1 cellular context compared by ENCODE assay signal in the genomic region with DNA sequence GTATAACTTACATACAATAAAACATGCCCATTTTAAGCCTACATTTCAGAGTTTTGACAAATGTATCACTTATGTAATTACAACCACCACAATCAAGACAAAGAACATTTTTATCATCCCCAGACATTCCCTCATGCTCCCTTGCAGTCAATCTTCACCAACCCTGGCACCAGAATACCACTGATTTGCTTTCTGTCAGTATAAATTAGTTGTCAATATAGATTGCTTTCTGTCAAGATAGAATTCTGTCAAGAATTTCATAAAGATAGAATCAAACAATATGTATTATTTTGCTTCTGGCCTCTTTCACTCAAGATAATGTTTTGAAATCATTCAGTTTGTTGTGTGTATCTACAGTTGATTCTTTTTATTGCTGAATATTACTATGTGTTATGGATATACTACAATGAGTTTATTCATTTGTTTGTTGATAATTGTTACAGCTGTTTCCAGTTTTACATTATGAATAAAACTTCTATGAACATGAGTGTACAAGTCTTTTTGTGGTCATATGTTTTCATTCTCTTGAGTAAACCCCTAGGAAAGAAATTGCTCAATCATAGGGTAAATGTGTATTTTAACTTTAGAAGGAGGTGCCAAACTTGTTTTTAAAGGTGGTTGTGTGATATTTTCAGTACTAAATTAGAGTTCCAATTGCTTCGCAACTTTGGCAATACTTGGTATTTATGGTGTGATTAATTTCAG.
TF ChIP-seq lines count a peak whose summit lies in the region.

No MANE protein-coding gene starts in this region.

TF ChIP-seq in SK-N-SH, 30 proteins besides CTCF, POLR2A, EP300 and RAD21:
- TF ChIP-seq, protein P1, sequence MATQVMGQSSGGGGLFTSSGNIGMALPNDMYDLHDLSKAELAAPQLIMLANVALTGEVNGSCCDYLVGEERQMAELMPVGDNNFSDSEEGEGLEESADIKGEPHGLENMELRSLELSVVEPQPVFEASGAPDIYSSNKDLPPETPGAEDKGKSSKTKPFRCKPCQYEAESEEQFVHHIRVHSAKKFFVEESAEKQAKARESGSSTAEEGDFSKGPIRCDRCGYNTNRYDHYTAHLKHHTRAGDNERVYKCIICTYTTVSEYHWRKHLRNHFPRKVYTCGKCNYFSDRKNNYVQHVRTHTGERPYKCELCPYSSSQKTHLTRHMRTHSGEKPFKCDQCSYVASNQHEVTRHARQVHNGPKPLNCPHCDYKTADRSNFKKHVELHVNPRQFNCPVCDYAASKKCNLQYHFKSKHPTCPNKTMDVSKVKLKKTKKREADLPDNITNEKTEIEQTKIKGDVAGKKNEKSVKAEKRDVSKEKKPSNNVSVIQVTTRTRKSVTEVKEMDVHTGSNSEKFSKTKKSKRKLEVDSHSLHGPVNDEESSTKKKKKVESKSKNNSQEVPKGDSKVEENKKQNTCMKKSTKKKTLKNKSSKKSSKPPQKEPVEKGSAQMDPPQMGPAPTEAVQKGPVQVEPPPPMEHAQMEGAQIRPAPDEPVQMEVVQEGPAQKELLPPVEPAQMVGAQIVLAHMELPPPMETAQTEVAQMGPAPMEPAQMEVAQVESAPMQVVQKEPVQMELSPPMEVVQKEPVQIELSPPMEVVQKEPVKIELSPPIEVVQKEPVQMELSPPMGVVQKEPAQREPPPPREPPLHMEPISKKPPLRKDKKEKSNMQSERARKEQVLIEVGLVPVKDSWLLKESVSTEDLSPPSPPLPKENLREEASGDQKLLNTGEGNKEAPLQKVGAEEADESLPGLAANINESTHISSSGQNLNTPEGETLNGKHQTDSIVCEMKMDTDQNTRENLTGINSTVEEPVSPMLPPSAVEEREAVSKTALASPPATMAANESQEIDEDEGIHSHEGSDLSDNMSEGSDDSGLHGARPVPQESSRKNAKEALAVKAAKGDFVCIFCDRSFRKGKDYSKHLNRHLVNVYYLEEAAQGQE (IDR thresholded peaks at IDR 0.05; ENCODE audit: low read depth, low read length) = no peak
- no peak for TF ChIP-seq NRF1 (IDR thresholded peaks at IDR 0.05; ENCODE audit: low read depth, low read length)
- TF ChIP-seq YY1 (IDR thresholded peaks at IDR 0.05; ENCODE audit: low read depth) = no peak
- TF ChIP-seq, protein P2, sequence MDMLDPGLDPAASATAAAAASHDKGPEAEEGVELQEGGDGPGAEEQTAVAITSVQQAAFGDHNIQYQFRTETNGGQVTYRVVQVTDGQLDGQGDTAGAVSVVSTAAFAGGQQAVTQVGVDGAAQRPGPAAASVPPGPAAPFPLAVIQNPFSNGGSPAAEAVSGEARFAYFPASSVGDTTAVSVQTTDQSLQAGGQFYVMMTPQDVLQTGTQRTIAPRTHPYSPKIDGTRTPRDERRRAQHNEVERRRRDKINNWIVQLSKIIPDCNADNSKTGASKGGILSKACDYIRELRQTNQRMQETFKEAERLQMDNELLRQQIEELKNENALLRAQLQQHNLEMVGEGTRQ (IDR thresholded peaks at IDR 0.05; ENCODE audit: borderline replicate concordance, low read depth, low read length) = no peak
- no peak for TF ChIP-seq FOXM1 (IDR thresholded peaks at IDR 0.05; ENCODE audit: low read depth)
- TF ChIP-seq, protein P3, sequence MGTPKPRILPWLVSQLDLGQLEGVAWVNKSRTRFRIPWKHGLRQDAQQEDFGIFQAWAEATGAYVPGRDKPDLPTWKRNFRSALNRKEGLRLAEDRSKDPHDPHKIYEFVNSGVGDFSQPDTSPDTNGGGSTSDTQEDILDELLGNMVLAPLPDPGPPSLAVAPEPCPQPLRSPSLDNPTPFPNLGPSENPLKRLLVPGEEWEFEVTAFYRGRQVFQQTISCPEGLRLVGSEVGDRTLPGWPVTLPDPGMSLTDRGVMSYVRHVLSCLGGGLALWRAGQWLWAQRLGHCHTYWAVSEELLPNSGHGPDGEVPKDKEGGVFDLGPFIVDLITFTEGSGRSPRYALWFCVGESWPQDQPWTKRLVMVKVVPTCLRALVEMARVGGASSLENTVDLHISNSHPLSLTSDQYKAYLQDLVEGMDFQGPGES (IDR thresholded peaks at IDR 0.05; ENCODE audit: low read depth, low read length) = no peak
- TF ChIP-seq RXRA (IDR thresholded peaks at IDR 0.05; ENCODE audit: borderline replicate concordance, low read depth) = no peak
- TF ChIP-seq, protein P4, sequence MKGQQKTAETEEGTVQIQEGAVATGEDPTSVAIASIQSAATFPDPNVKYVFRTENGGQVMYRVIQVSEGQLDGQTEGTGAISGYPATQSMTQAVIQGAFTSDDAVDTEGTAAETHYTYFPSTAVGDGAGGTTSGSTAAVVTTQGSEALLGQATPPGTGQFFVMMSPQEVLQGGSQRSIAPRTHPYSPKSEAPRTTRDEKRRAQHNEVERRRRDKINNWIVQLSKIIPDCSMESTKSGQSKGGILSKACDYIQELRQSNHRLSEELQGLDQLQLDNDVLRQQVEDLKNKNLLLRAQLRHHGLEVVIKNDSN (IDR thresholded peaks at IDR 0.05; ENCODE audit: borderline replicate concordance, low read depth) = no peak
- TF ChIP-seq, protein P5, sequence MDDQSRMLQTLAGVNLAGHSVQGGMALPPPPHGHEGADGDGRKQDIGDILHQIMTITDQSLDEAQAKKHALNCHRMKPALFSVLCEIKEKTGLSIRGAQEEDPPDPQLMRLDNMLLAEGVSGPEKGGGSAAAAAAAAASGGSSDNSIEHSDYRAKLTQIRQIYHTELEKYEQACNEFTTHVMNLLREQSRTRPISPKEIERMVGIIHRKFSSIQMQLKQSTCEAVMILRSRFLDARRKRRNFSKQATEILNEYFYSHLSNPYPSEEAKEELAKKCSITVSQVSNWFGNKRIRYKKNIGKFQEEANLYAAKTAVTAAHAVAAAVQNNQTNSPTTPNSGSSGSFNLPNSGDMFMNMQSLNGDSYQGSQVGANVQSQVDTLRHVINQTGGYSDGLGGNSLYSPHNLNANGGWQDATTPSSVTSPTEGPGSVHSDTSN (IDR thresholded peaks at IDR 0.05) = no peak
- TF ChIP-seq MEF2A (IDR thresholded peaks at IDR 0.05; ENCODE audit: borderline replicate concordance, low read depth) = no peak
- no peak for TF ChIP-seq CHD2 (IDR thresholded peaks at IDR 0.05; ENCODE audit: low read length, partially characterized antibody)
- no peak for TF ChIP-seq EZH2phosphoT487 (IDR thresholded peaks at IDR 0.05; ENCODE audit: borderline replicate concordance, low read depth)
- TF ChIP-seq, protein P6, sequence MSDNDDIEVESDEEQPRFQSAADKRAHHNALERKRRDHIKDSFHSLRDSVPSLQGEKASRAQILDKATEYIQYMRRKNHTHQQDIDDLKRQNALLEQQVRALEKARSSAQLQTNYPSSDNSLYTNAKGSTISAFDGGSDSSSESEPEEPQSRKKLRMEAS (IDR thresholded peaks at IDR 0.05; ENCODE audit: low read depth) = no peak
- no peak for TF ChIP-seq GATA2 (CRISPR knock-in tag; IDR thresholded peaks at IDR 0.05)
- no peak for TF ChIP-seq SMC3 (IDR thresholded peaks at IDR 0.05; ENCODE audit: low read depth, low read length)
- no peak for TF ChIP-seq GABPA (IDR thresholded peaks at IDR 0.05; ENCODE audit: low read depth)
- TF ChIP-seq, protein P7, sequence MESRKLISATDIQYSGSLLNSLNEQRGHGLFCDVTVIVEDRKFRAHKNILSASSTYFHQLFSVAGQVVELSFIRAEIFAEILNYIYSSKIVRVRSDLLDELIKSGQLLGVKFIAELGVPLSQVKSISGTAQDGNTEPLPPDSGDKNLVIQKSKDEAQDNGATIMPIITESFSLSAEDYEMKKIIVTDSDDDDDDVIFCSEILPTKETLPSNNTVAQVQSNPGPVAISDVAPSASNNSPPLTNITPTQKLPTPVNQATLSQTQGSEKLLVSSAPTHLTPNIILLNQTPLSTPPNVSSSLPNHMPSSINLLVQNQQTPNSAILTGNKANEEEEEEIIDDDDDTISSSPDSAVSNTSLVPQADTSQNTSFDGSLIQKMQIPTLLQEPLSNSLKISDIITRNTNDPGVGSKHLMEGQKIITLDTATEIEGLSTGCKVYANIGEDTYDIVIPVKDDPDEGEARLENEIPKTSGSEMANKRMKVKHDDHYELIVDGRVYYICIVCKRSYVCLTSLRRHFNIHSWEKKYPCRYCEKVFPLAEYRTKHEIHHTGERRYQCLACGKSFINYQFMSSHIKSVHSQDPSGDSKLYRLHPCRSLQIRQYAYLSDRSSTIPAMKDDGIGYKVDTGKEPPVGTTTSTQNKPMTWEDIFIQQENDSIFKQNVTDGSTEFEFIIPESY (IDR thresholded peaks at IDR 0.05; ENCODE audit: borderline replicate concordance, low read depth) = no peak
- no peak for TF ChIP-seq MXI1 (IDR thresholded peaks at IDR 0.05; ENCODE audit: low read depth, low read length)
- no peak for TF ChIP-seq NFIC (IDR thresholded peaks at IDR 0.05; ENCODE audit: borderline replicate concordance)
